In the genomic region with DNA sequence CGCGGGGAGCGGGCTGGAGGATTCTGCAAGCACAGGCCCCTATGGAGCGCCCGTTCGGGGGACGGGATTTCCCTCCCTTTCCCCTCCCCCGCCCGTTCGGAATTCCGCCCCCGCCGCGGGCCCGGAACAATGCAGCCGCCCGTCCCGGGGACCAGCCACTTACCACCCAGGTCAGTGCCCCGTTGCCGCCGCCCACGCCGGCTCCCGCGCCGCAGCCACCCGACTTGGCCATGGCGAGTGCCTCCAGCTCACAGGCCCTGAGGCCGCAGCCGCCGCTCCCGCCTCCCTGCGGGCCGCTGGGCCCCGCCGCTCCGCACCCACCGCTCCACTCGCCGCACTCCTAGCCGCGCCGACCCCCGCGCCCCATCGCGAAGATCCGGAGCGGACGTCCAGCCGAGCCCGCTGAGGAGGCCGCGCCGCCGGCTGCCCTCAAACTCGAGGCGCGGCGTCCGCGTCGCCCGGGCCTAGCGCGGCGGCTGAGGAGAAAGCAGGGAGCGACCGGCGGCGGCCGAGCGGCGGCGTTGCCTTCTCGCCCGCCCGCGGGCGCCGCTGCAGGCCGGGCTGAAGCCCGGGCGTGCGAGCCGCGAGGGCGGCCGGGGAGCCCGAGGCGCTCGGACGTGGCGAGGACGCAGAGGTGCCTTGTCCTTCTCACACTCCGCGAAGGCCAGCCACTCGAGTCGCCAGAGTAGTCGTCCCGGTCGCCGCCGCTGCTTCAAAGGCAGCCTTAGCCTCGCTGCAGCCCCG, we compare ENCODE assay signal across 8 cellular contexts. TPM values are rescaled to one million over a fixed set of nuclear protein-coding genes. Genes with fewer than 3 reads are reported as not detected.
A peak's percentile ranks its signal among the peaks of the same experiment; 100 is the strongest.
DNase-seq lines count a peak whose midpoint lies in the region; ATAC-seq and TF ChIP-seq lines count a peak whose summit lies in the region.

No MANE protein-coding gene starts in this region.

- TF ChIP-seq POLR2A in ovary (IDR thresholded peaks at IDR 0.05) = no peak

- 0% methylated on average over 59 to 106 of the region's 106 CpGs for WGBS in ovary, 3 donors

- H3K27ac Mint-ChIP-seq in activated naive CD4-positive, alpha-beta T cell treated with anti-CD3 and anti-CD28 coated beads, Interleukin-2, amount 50 U/mL, for 24 hours = peak overlapping the region; percentile 100

- H3K4me3 Mint-ChIP-seq in activated naive CD4-positive, alpha-beta T cell treated with anti-CD3 and anti-CD28 coated beads, Interleukin-2, amount 50 U/mL, for 24 hours = peak overlapping the region; percentile 98

- H3K27me3 ChIP-seq in RWPE2 (ENCODE audit: insufficient read depth, poor library complexity, severe bottlenecking) (no peaks in the 10 kb centered on the region), ovary (no peaks in the 10 kb centered on the region), tibial artery (no peaks in the 10 kb centered on the region)

- DNase-seq in NCI-H510A (lab: John Stamatoyannopoulos, UW) (peak; percentile 19), NCI-H510A treated with DMSO at 0.1 percent for 48 hours (lab: John Stamatoyannopoulos, UW) (no peak), RWPE2 (ENCODE audit: low spot score) (peak; percentile 57), Right ventricle myocardium inferior (ENCODE audit: missing footprints) (peak; percentile 85), ovary (peak; percentile 75 to 84 (median 80)), tibial artery (peak; percentile 71 to 85)

- TF ChIP-seq CTCF in RWPE2 (IDR thresholded peaks at IDR 0.05; ENCODE audit: poor library complexity, severe bottlenecking) (no peak), ovary (IDR thresholded peaks at IDR 0.05) (no peak), tibial artery (IDR thresholded peaks at IDR 0.05) (no peak)

- H3K36me3 ChIP-seq in RWPE2 (ENCODE audit: low read depth) = peaks cover 3% of the 10 kb centered on the region; the same call in 1 of the 2 replicates
- H3K36me3 ChIP-seq in ovary = no peaks in the 10 kb centered on the region
- no peaks in the 10 kb centered on the region for H3K36me3 ChIP-seq in tibial artery

- no peaks in the 10 kb centered on the region for H3K9me3 Mint-ChIP-seq in activated naive CD4-positive, alpha-beta T cell treated with anti-CD3 and anti-CD28 coated beads, Interleukin-2, amount 50 U/mL, for 24 hours

- no peak for TF ChIP-seq EP300 in ovary (IDR thresholded peaks at IDR 0.05)

- ATAC-seq in HG02885 (IDR thresholded peaks at IDR 0.05; ENCODE audit: poor library complexity, unreplicated experiment) (peak; percentile 37), RWPE2 (ENCODE audit: low read depth) (peak; percentile 44), Right ventricle myocardium inferior (peak; percentile 61)

- H3K4me3 ChIP-seq in RWPE2 (ENCODE audit: severe bottlenecking) = peak overlapping the region; percentile 95
- peak overlapping the region; percentile 71 for H3K4me3 ChIP-seq in ovary
- H3K4me3 ChIP-seq in tibial artery = peak overlapping the region; percentile 81 to 90

- H3K27ac ChIP-seq in RWPE2 (ENCODE audit: poor library complexity, severe bottlenecking) (peak overlapping the region; percentile 76), ovary (peak overlapping the region; percentile 98), tibial artery (peak overlapping the region; percentile 87 to 98)

- peaks cover 3% of the 10 kb centered on the region for H3K36me3 Mint-ChIP-seq in activated naive CD4-positive, alpha-beta T cell treated with anti-CD3 and anti-CD28 coated beads, Interleukin-2, amount 50 U/mL, for 24 hours

- H3K9me3 ChIP-seq in RWPE2 (ENCODE audit: severe bottlenecking) (no peaks in the 10 kb centered on the region), ovary (no peaks in the 10 kb centered on the region), tibial artery (no peaks in the 10 kb centered on the region)

- intact Hi-C loops in Right ventricle myocardium inferior (cut with DNase I) = loop anchor here (5.0 kb wide), 2 partner anchors 118 to 443 kb away; a partner anchor contains a TSS
- intact Hi-C loops in ovary (cut with DNase I) = loop anchor here in 2 of 4 donors (10.0 kb wide), 1 partner anchor 121 kb away; a partner anchor contains a TSS
- intact Hi-C loops in tibial artery (cut with DNase I; ENCODE audit: low total_unique reads) = loop anchor here (5.0 kb wide), 1 partner anchor 118 kb away; a partner anchor contains a TSS

- H3K4me1 ChIP-seq in RWPE2 (ENCODE audit: insufficient read depth, poor library complexity, severe bottlenecking) (peaks cover 20% of the 10 kb centered on the region), ovary (ENCODE audit: insufficient read depth) (no peaks in the 10 kb centered on the region), tibial artery (peaks cover 0 to 40% (median 25%) of the 10 kb centered on the region in 4 donors)

- H3K4me1 Mint-ChIP-seq in activated naive CD4-positive, alpha-beta T cell treated with anti-CD3 and anti-CD28 coated beads, Interleukin-2, amount 50 U/mL, for 24 hours = peaks cover 61% of the 10 kb centered on the region

- H3K27me3 Mint-ChIP-seq in activated naive CD4-positive, alpha-beta T cell treated with anti-CD3 and anti-CD28 coated beads, Interleukin-2, amount 50 U/mL, for 24 hours = no peaks in the 10 kb centered on the region

RNA-seq across cellular contexts. Expression of a gene that starts 0.5 kb away (rescaled TPM):
- total RNA-seq in Right ventricle myocardium inferior (90.3 TPM), ovary (100 to 1,000 TPM in 4 of 7 donors, 10 to 100 TPM in 3; 90.1 to 134 (median 109) TPM)
- polyA plus RNA-seq in ovary = 10 to 100 TPM; 65.3 to 73.5 TPM
